ENCODE assay signal across 8 cellular contexts in genomic region chr11:47177229-47177845, GRCh38. TPM values are rescaled to one million over a fixed set of nuclear protein-coding genes. Genes with fewer than 3 reads are reported as not detected.
A peak's percentile ranks its signal among the peaks of the same experiment; 100 is the strongest.
DNase-seq lines count a peak whose midpoint lies in the region; ATAC-seq and TF ChIP-seq lines count a peak whose summit lies in the region.

No MANE protein-coding gene starts in this region.

- H3K9ac ChIP-seq in ES-I3 (ENCODE audit: low read depth, low read length) = peak overlapping the region; percentile 93
- H3K9ac ChIP-seq in Karpas-422 (ENCODE audit: low read length) = peak overlapping the region; percentile 99

- H3K4me3 ChIP-seq in Karpas-422 (ENCODE audit: low read length) (peak overlapping the region; percentile 87), vagina (peak overlapping the region; percentile 81 to 96)

- peak; percentile 44 to 69 (median 66) for TF ChIP-seq CTCF in vagina (IDR thresholded peaks at IDR 0.05)

- peaks cover 3% of the 10 kb centered on the region for H3K27me3 Mint-ChIP-seq in activated naive CD8-positive, alpha-beta T cell treated with anti-CD3 and anti-CD28 coated beads, Interleukin-2, amount 50 U/mL, for 24 hours

- intact Hi-C loops in cardiac septum (cut with DNase I) = loop anchor here (1.0 to 5.0 kb wide), 4 partner anchors 37 to 230 kb away; partner anchors contain the start of genes DDB2 and SLC39A13
- intact Hi-C loops in posterior cingulate gyrus (cut with DNase I) = loop anchor here (1.0 to 2.0 kb wide), 4 partner anchors 37 to 178 kb away; partner anchors contain the start of genes ACP2 and DDB2
- intact Hi-C loops in vagina (cut with DNase I) = loop anchor here (5.0 kb wide), 3 partner anchors 35 to 175 kb away; partner anchors contain the start of genes DDB2, MYBPC3 and NR1H3

- peaks cover 9% of the 10 kb centered on the region; the same call in 1 of the 2 replicates for H3K4me1 ChIP-seq in ES-I3 (ENCODE audit: insufficient read depth, low read length)
- H3K4me1 ChIP-seq in Karpas-422 (ENCODE audit: low read length) = peaks cover 23% of the 10 kb centered on the region
- peaks cover 45% of the 10 kb centered on the region for H3K4me1 ChIP-seq in vagina

- H2AFZ ChIP-seq in Karpas-422 (ENCODE audit: low read length) = peak overlapping the region; percentile 88

- DNase-seq in Karpas-422 (peak; percentile 89), SHP77 treated with DMSO at 0.1 percent for 48 hours (lab: John Stamatoyannopoulos, UW) (peak; percentile 31), cardiac septum (ENCODE audit: low spot score) (peak; percentile 80), posterior cingulate gyrus (peak in 8 of 10 donors; percentile 49 to 93 (median 72)), vagina (ENCODE audit: extremely low spot score in 2 of 2) (peak in 1 of 2 donors; percentile 94)
- DNase-seq in activated naive CD8-positive, alpha-beta T cell treated with anti-CD3 and anti-CD28 coated beads, Interleukin-2, amount 50 U/mL, for 24 hours = peak; percentile 67

- H3K27me3 ChIP-seq in Karpas-422 (ENCODE audit: low read length) = no peaks in the 10 kb centered on the region
- H3K27me3 ChIP-seq in vagina = no peaks in the 10 kb centered on the region

- peak overlapping the region; percentile 99 for H3K27ac Mint-ChIP-seq in activated naive CD8-positive, alpha-beta T cell treated with anti-CD3 and anti-CD28 coated beads, Interleukin-2, amount 50 U/mL, for 24 hours

- H3K4me3 Mint-ChIP-seq in activated naive CD8-positive, alpha-beta T cell treated with anti-CD3 and anti-CD28 coated beads, Interleukin-2, amount 50 U/mL, for 24 hours = peak overlapping the region; percentile 96

- H3K9me3 Mint-ChIP-seq in activated naive CD8-positive, alpha-beta T cell treated with anti-CD3 and anti-CD28 coated beads, Interleukin-2, amount 50 U/mL, for 24 hours = no peaks in the 10 kb centered on the region

- H3K36me3 ChIP-seq in ES-I3 (ENCODE audit: insufficient read depth, low read length) (peaks cover 12% of the 10 kb centered on the region), Karpas-422 (ENCODE audit: insufficient read depth, low read length) (peaks cover 23% of the 10 kb centered on the region; the same call in 1 of the 2 replicates), vagina (peaks cover 0 to 37% of the 10 kb centered on the region in 2 donors)

- peaks cover 14% of the 10 kb centered on the region for H3K36me3 Mint-ChIP-seq in activated naive CD8-positive, alpha-beta T cell treated with anti-CD3 and anti-CD28 coated beads, Interleukin-2, amount 50 U/mL, for 24 hours (ENCODE audit: low read depth)

- H3K27ac ChIP-seq in Karpas-422 (ENCODE audit: low read length) (peak overlapping the region; percentile 78), vagina (peak overlapping the region; percentile 98)

- peak; percentile 37 for ATAC-seq in GM21825 (IDR thresholded peaks at IDR 0.05; ENCODE audit: unreplicated experiment)
- peak; percentile 60 for ATAC-seq in activated naive CD8-positive, alpha-beta T cell treated with anti-CD3 and anti-CD28 coated beads, Interleukin-2, amount 50 U/mL, for 24 hours

- H3K4me2 ChIP-seq in Karpas-422 (ENCODE audit: low read depth, low read length, poor library complexity, severe bottlenecking) = peak overlapping the region; percentile 93

- peaks cover 16% of the 10 kb centered on the region for H4K20me1 ChIP-seq in Karpas-422 (ENCODE audit: insufficient read depth, low read depth, low read length)

- TF ChIP-seq POLR2A in vagina (IDR thresholded peaks at IDR 0.05) = no peak

- H3K9me2 ChIP-seq in Karpas-422 (replicated peaks; ENCODE audit: insufficient read depth, low read length) = no peaks in the 10 kb centered on the region

- H3K9me3 ChIP-seq in ES-I3 (ENCODE audit: control insufficient read depth, insufficient read depth, low read length) (no peaks in the 10 kb centered on the region), Karpas-422 (ENCODE audit: low read length) (no peaks in the 10 kb centered on the region), vagina (no peaks in the 10 kb centered on the region)

- peaks cover 36% of the 10 kb centered on the region for H3K4me1 Mint-ChIP-seq in activated naive CD8-positive, alpha-beta T cell treated with anti-CD3 and anti-CD28 coated beads, Interleukin-2, amount 50 U/mL, for 24 hours

- peaks cover 41% of the 10 kb centered on the region for H3K79me2 ChIP-seq in Karpas-422 (ENCODE audit: low read length)

RNA-seq across cellular contexts. Expression of gene ARFGAP2, which starts 0.7 kb away (rescaled TPM):
- total RNA-seq in Karpas-422 (2014; rRNA removed; shearing (Covaris generic); ENCODE audit: low replicate concordance) = 68.6 and 139 TPM in 2 replicates
- total RNA-seq in cardiac septum (72.3 TPM), vagina (79.3 TPM)

RNA-seq across cellular contexts. Expression of gene PACSIN3, which starts 8.9 kb away (rescaled TPM):
- 1.1 and 5.9 TPM in 2 replicates for total RNA-seq in Karpas-422 (2014; rRNA removed; shearing (Covaris generic); ENCODE audit: low replicate concordance)
- total RNA-seq in cardiac septum (295 TPM), vagina (59.4 TPM)

RNA-seq across cellular contexts. Expression of gene DDB2, which starts 37.4 kb away (rescaled TPM):
- 21.1 and 26.4 TPM in 2 replicates for total RNA-seq in Karpas-422 (2014; rRNA removed; shearing (Covaris generic); ENCODE audit: low replicate concordance)
- total RNA-seq in cardiac septum = 13.9 TPM
- total RNA-seq in vagina = 42.2 TPM
